11 cellular contexts compared by ENCODE assay signal in the genomic region with DNA sequence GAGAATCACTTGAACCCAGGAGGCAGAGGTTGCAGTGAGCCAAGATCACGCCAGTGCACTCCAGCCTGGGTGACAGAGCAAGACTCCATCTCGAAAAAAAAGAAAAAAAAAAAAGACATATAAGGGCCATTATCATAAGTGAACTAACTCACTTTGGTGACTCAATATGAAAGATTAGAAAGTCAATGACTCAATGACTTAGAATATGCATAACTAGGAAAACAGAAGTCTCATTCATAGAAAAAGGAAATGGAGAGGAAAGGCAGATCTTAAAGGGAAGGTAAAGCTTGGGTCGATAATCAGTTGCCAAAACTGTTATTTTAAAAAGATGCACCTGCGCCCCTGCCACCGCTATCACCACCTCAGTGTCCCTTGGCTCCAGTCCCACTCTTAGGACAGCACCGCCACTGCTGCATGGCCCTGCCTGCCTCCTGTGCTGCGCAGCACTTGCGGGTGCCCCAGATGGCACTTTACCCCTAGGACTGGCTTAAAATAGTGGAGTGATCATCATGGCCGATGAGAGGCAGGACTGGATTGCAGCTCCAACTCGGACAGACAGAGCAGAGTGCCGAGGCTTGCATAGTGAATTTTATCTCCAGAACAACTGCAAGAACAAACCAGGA. TPM values are rescaled to one million over a fixed set of nuclear protein-coding genes. Genes with fewer than 3 reads are reported as not detected.
A peak's percentile ranks its signal among the peaks of the same experiment; 100 is the strongest.
DNase-seq lines count a peak whose midpoint lies in the region; ATAC-seq, FAIRE-seq and TF ChIP-seq lines count a peak whose summit lies in the region.
"Had no signal": no experiment of that assay in that cellular context is flagged by ENCODE, and none has a peak within 500 bp of the region (broad histone marks: within the 10 kb centered on the region; RNA-seq: fewer than 3 reads in every experiment).

No MANE protein-coding gene starts in this region.

- peak overlapping the region; percentile 20 for H3K4me3 Mint-ChIP-seq in endodermal cell

- H3K9me3 Mint-ChIP-seq in endodermal cell, result peaks cover 59% of the 10 kb centered on the region

- TF ChIP-seq POLR2A in GM12891 (IDR thresholded peaks at IDR 0.05; ENCODE audit: low read depth, low read length), result no peak

- peaks cover 59% of the 10 kb centered on the region for H3K9me3 ChIP-seq in endodermal cell (ENCODE audit: control insufficient read depth, low read length)

- H3K9ac ChIP-seq in endodermal cell (ENCODE audit: extremely low read depth, low read length, poor library complexity, severe bottlenecking), result peak overlapping the region; percentile 80

- no peaks in the 10 kb centered on the region for H3K27me3 Mint-ChIP-seq in endodermal cell (ENCODE audit: insufficient read depth)

- DNase-seq in GM12891 (ENCODE audit: insufficient read length, low spot score), result no peak
- no peak for DNase-seq in endodermal cell
- no peak for DNase-seq in 8988T
- DNase-seq in SHP77 (lab: John Stamatoyannopoulos, UW), result no peak
- no peak for DNase-seq in kidney glomerular epithelial cell (lab: John Stamatoyannopoulos, UW)
- no peak for DNase-seq in stimulated activated naive CD4-positive, alpha-beta T cell treated with Interleukin-2 at 50 U/mL for 16 hours (lab: John Stamatoyannopoulos, UW)
- DNase-seq: dermis blood vessel endothelial cell, left lung, spleen had no signal

- H3K36me3 ChIP-seq in endodermal cell (ENCODE audit: control insufficient read depth, insufficient read depth, low read length), result peaks cover 63% of the 10 kb centered on the region

- no peaks in the 10 kb centered on the region for H3K27me3 ChIP-seq in endodermal cell (ENCODE audit: control insufficient read depth, insufficient read depth, low read length, poor library complexity, severe bottlenecking)
- H3K27me3 ChIP-seq: left lung, spleen had no signal

- no peak for TF ChIP-seq CTCF in endodermal cell (conservative IDR thresholded peaks at IDR 0.05)

- peak; percentile 55 for ATAC-seq in GM21423 (IDR thresholded peaks at IDR 0.05; ENCODE audit: unreplicated experiment)
- ATAC-seq in HG03565 (IDR thresholded peaks at IDR 0.05; ENCODE audit: unreplicated experiment), result peak; percentile 57
- ATAC-seq: left lung had no signal

- FAIRE-seq in GM12891 (lab: Jason Lieb, UNC), result no peak

- peak overlapping the region; percentile 96 for H3K27ac Mint-ChIP-seq in endodermal cell

- H3K4me1 Mint-ChIP-seq in endodermal cell, result peaks cover 28% of the 10 kb centered on the region

- H3K36me3 Mint-ChIP-seq in endodermal cell (ENCODE audit: low read depth), result peaks cover 81% of the 10 kb centered on the region

- WGBS in endodermal cell (ENCODE audit: insufficient coverage in 1 of 2, insufficient read length in 1 of 2), 2 experiments, result 85 to 90% methylated on average over 5 to 10 of the region's 11 CpGs

- no peak overlapping the region for H3K27ac ChIP-seq in endodermal cell (ENCODE audit: low read depth, low read length)
- H3K27ac ChIP-seq: left lung, spleen had no signal

- H3K4me1 ChIP-seq in endodermal cell (ENCODE audit: control insufficient read depth, insufficient read depth, low read length), result peaks cover 8% of the 10 kb centered on the region
- H3K4me1 ChIP-seq: left lung had no signal

- H3K4me3 ChIP-seq in endodermal cell (ENCODE audit: low read length), result peak overlapping the region; percentile 66
- H3K4me3 ChIP-seq: left lung, spleen had no signal

TF ChIP-seq in GM12891, 5 proteins besides CTCF, POLR2A, EP300 and RAD21:
- peak; percentile 20; the same call in 1 of the 2 replicates for TF ChIP-seq POU2F2 (IDR thresholded peaks at IDR 0.05; ENCODE audit: low read depth, low read length)
- peak; percentile 54 for TF ChIP-seq SPI1 (IDR thresholded peaks at IDR 0.05; ENCODE audit: low read depth, low read length)
- no peak for TF ChIP-seq POLR2AphosphoS5 (IDR thresholded peaks at IDR 0.05; ENCODE audit: low read depth, low read length)
- TF ChIP-seq PAX5 (IDR thresholded peaks at IDR 0.05; ENCODE audit: insufficient read depth, low read length, severe bottlenecking), result no peak

RNA-seq across cellular contexts. Expression of a gene that starts 54.7 kb away (rescaled TPM):
- polyA plus RNA-seq in GM12891 (2012; ENCODE audit: low read depth, missing spikeins), result 1.1 TPM
- 10 to 100 TPM; 27.6 to 35.2 TPM for total RNA-seq in endodermal cell
- polyA plus RNA-seq in endodermal cell (2013, experiment 1 of 2), result 4.6 TPM
- 6.0 TPM for polyA plus RNA-seq in endodermal cell (2013, experiment 2 of 2)
